Comparison of ENCODE assay signal across 14 cellular contexts in genomic region chr6:109372070-109372585, GRCh38. TPM values are rescaled to one million over a fixed set of nuclear protein-coding genes. Genes with fewer than 3 reads are reported as not detected.
A peak's percentile ranks its signal among the peaks of the same experiment; 100 is the strongest.
DNase-seq lines count a peak whose midpoint lies in the region; ATAC-seq, FAIRE-seq and TF ChIP-seq lines count a peak whose summit lies in the region.
"Had no signal": no experiment of that assay in that cellular context is flagged by ENCODE, and none has a peak within 500 bp of the region (broad histone marks: within the 10 kb centered on the region; RNA-seq: fewer than 3 reads in every experiment).

No MANE protein-coding gene starts in this region.

- H3K4me3 Mint-ChIP-seq in activated naive CD8-positive, alpha-beta T cell treated with anti-CD3 and anti-CD28 coated beads, Interleukin-2, amount 50 U/mL, for 24 hours, result no peak overlapping the region
- no peak overlapping the region for H3K4me3 Mint-ChIP-seq in natural killer cell

- no peaks in the 10 kb centered on the region for H3K27me3 Mint-ChIP-seq in activated naive CD8-positive, alpha-beta T cell treated with anti-CD3 and anti-CD28 coated beads, Interleukin-2, amount 50 U/mL, for 24 hours
- no peaks in the 10 kb centered on the region for H3K27me3 Mint-ChIP-seq in natural killer cell (ENCODE audit: low read depth in 2 of 2)

- TF ChIP-seq CTCF in NB4 (IDR thresholded peaks at IDR 0.05; ENCODE audit: low read depth, low read length), result no peak
- TF ChIP-seq CTCF in natural killer cell (IDR thresholded peaks at IDR 0.05), result no peak

- DNase-seq in GM18507 (ENCODE audit: extremely low spot score, insufficient read length, low read depth), result no peak
- peak; percentile 32 for DNase-seq in NB4 (ENCODE audit: low read depth)
- DNase-seq in activated naive CD8-positive, alpha-beta T cell treated with anti-CD3 and anti-CD28 coated beads, Interleukin-2, amount 50 U/mL, for 24 hours, result no peak
- no peak for DNase-seq in natural killer cell
- DNase-seq in EL, result no peak
- no peak for DNase-seq in COLO668 (lab: John Stamatoyannopoulos, UW; ENCODE audit: unreplicated experiment)
- DNase-seq in GM12892 (ENCODE audit: insufficient read length), result no peak
- DNase-seq: effector CD8-positive, alpha-beta T cell; foreskin fibroblast; NCI-H2171; SHP77 treated with DMSO at 0.1 percent for 48 hours had no signal

- no peak for ATAC-seq in activated naive CD8-positive, alpha-beta T cell treated with anti-CD3 and anti-CD28 coated beads, Interleukin-2, amount 50 U/mL, for 24 hours
- ATAC-seq in natural killer cell (no peak), GM21390 (IDR thresholded peaks at IDR 0.05; ENCODE audit: unreplicated experiment) (no peak)

- no peak for TF ChIP-seq POLR2A in NB4 (IDR thresholded peaks at IDR 0.05; ENCODE audit: extremely low read depth, insufficient read length)
- TF ChIP-seq POLR2A in GM12892 (IDR thresholded peaks at IDR 0.05; ENCODE audit: low read depth, low read length), result no peak

- H3K4me1 Mint-ChIP-seq in activated naive CD8-positive, alpha-beta T cell treated with anti-CD3 and anti-CD28 coated beads, Interleukin-2, amount 50 U/mL, for 24 hours, result peaks cover 61% of the 10 kb centered on the region
- peaks cover 50 to 65% of the 10 kb centered on the region in 2 donors for H3K4me1 Mint-ChIP-seq in natural killer cell

- intact Hi-C loops in natural killer cell (cut with micrococcal nuclease), result no loop called here

- H3K27ac Mint-ChIP-seq in activated naive CD8-positive, alpha-beta T cell treated with anti-CD3 and anti-CD28 coated beads, Interleukin-2, amount 50 U/mL, for 24 hours, result peak overlapping the region; percentile 72
- peak overlapping the region; percentile 55 to 72 for H3K27ac Mint-ChIP-seq in natural killer cell

- no peak overlapping the region for H3K4me3 ChIP-seq in NB4 (ENCODE audit: low read depth, low read length)
- H3K4me3 ChIP-seq: ascending aorta had no signal

- FAIRE-seq in GM18507 (lab: Jason Lieb, UNC), result peak; percentile 15
- no peak for FAIRE-seq in GM12892 (lab: Jason Lieb, UNC)
- FAIRE-seq: TTC549 had no signal

- no peaks in the 10 kb centered on the region for H3K9me3 Mint-ChIP-seq in activated naive CD8-positive, alpha-beta T cell treated with anti-CD3 and anti-CD28 coated beads, Interleukin-2, amount 50 U/mL, for 24 hours
- H3K9me3 Mint-ChIP-seq in natural killer cell, result no peaks in the 10 kb centered on the region

- peaks cover 78% of the 10 kb centered on the region for H3K36me3 Mint-ChIP-seq in activated naive CD8-positive, alpha-beta T cell treated with anti-CD3 and anti-CD28 coated beads, Interleukin-2, amount 50 U/mL, for 24 hours (ENCODE audit: low read depth)
- peaks cover 25% of the 10 kb centered on the region for H3K36me3 Mint-ChIP-seq in natural killer cell

RNA-seq across cellular contexts. Expression of gene CD164, which starts 10.1 kb away (rescaled TPM):
- total RNA-seq in natural killer cell, result 100 to 1,000 TPM; 352 to 457 (median 427) TPM
- polyA plus RNA-seq in GM12892 (2012; ENCODE audit: missing spikeins), result 160 TPM
